Comparison of ENCODE assay signal across 13 cellular contexts in genomic region chr5:73233053-73233460, GRCh38.
DNase-seq lines count a peak whose midpoint lies in the region; ATAC-seq and TF ChIP-seq lines count a peak whose summit lies in the region.
"Had no signal": no experiment of that assay in that cellular context is flagged by ENCODE, and none has a peak within 500 bp of the region (broad histone marks: within the 10 kb centered on the region; RNA-seq: fewer than 3 reads in every experiment).

No MANE protein-coding gene starts in this region.

- H3K9ac ChIP-seq in neural progenitor cell (no peak overlapping the region), PC-3 (ENCODE audit: low read length) (no peak overlapping the region)

- no peaks in the 10 kb centered on the region for H3K4me1 ChIP-seq in cardiac muscle cell (ENCODE audit: low read depth)
- peaks cover 9 to 61% (median 9%) of the 10 kb centered on the region in 3 donors for H3K4me1 ChIP-seq in esophagus squamous epithelium
- peaks cover 37% of the 10 kb centered on the region for H3K4me1 ChIP-seq in neural progenitor cell
- no peaks in the 10 kb centered on the region for H3K4me1 ChIP-seq in urinary bladder (ENCODE audit: insufficient read depth)
- H3K4me1 ChIP-seq in PC-3 (ENCODE audit: insufficient read depth, low read length), result peaks cover 10% of the 10 kb centered on the region; the same call in 1 of the 2 replicates

- H3F3A ChIP-seq in neural progenitor cell (ENCODE audit: low read depth) (peaks cover 37% of the 10 kb centered on the region), PC-3 (ENCODE audit: low read length, unreplicated experiment) (no peaks in the 10 kb centered on the region)

- peak overlapping the region; percentile 66 for H3K4me3 Mint-ChIP-seq in neural progenitor cell
- H3K4me3 Mint-ChIP-seq: HFFc6 had no signal

- no peaks in the 10 kb centered on the region for H3K79me2 ChIP-seq in neural progenitor cell (ENCODE audit: low read depth)
- H3K79me2 ChIP-seq in PC-3 (ENCODE audit: low read length), result no peaks in the 10 kb centered on the region

- H3K36me3 ChIP-seq in cardiac muscle cell, result no peaks in the 10 kb centered on the region
- H3K36me3 ChIP-seq in esophagus squamous epithelium, result no peaks in the 10 kb centered on the region
- H3K36me3 ChIP-seq in neural progenitor cell, result no peaks in the 10 kb centered on the region
- no peaks in the 10 kb centered on the region for H3K36me3 ChIP-seq in urinary bladder (ENCODE audit: insufficient read depth)
- no peaks in the 10 kb centered on the region for H3K36me3 ChIP-seq in PC-3 (ENCODE audit: low read depth, low read length)
- H3K36me3 ChIP-seq: adrenal gland had no signal

- TF ChIP-seq CTCF in cardiac muscle cell (IDR thresholded peaks at IDR 0.05; ENCODE audit: low read depth, low read length) (no peak), esophagus squamous epithelium (IDR thresholded peaks at IDR 0.05) (no peak), neural progenitor cell (IDR thresholded peaks at IDR 0.05) (no peak), PC-3 (conservative IDR thresholded peaks at IDR 0.05; ENCODE audit: low read depth, low read length) (no peak)

- no peaks in the 10 kb centered on the region for H3K9me3 Mint-ChIP-seq in neural progenitor cell
- H3K9me3 Mint-ChIP-seq: HFFc6 had no signal

- H3K27ac ChIP-seq in cardiac muscle cell (no peak overlapping the region), esophagus squamous epithelium (no peak overlapping the region), neural progenitor cell (no peak overlapping the region), urinary bladder (ENCODE audit: low read depth) (no peak overlapping the region), PC-3 (ENCODE audit: low read length) (no peak overlapping the region)
- H3K27ac ChIP-seq: adrenal gland had no signal

- POLR2A ChIA-PET in PC-3 (lab: Charles Lee; ENCODE audit: unreplicated experiment), result no interaction called here

- 57% methylated on average over 3 of the region's 17 CpGs; no CpG with 5 or more reads in 1 of the 2 donors for WGBS in esophagus squamous epithelium, 2 donors
- WGBS in urinary bladder, result 15% methylated on average over 17 of the region's 17 CpGs

- CTCF ChIA-PET in PC-3 (lab: Charles Lee), result no interaction called here

- no peaks in the 10 kb centered on the region for H3K36me3 Mint-ChIP-seq in neural progenitor cell

- peaks cover 27% of the 10 kb centered on the region for H3K4me1 Mint-ChIP-seq in neural progenitor cell

- H2AFZ ChIP-seq in neural progenitor cell (replicated peaks) (no peak overlapping the region), PC-3 (ENCODE audit: low read length) (no peak overlapping the region)

- no peak for DNase-seq in cardiac muscle cell (ENCODE audit: low read depth in 1 of 2, low spot score in 1 of 2)
- no peak for DNase-seq in cardiac septum (ENCODE audit: low spot score)
- DNase-seq in esophagus squamous epithelium (lab: John Stamatoyannopoulos, UW), result no peak
- DNase-seq in neural progenitor cell (ENCODE audit: low spot score), result peak; percentile 42
- no peak for DNase-seq in HCEC 1CT
- DNase-seq in PC-3, result no peak
- DNase-seq: adrenal gland; HFFc6; NCI-H187 treated with DMSO at 0.1 percent for 48 hours; stimulated activated CD4-positive, alpha-beta T cell treated with anti-CD3 and anti-CD28 coated beads, Interleukin-2, amount 100 ng/mL, for 24 hours had no signal

- peaks cover 65% of the 10 kb centered on the region for H3K27me3 Mint-ChIP-seq in neural progenitor cell (ENCODE audit: insufficient read depth, low read depth)

- no peaks in the 10 kb centered on the region for H3K9me2 ChIP-seq in PC-3 (replicated peaks; ENCODE audit: low read length)

- no TSS peak for BruUV-seq in PC-3 (replicated peaks; lab: Mats Ljungman, UMichigan)

- H3K9me3 ChIP-seq in cardiac muscle cell (ENCODE audit: low read depth) (no peaks in the 10 kb centered on the region), esophagus squamous epithelium (no peaks in the 10 kb centered on the region), neural progenitor cell (ENCODE audit: low read depth) (no peaks in the 10 kb centered on the region), PC-3 (ENCODE audit: low read length) (no peaks in the 10 kb centered on the region)
- H3K9me3 ChIP-seq: adrenal gland had no signal

- TF ChIP-seq POLR2A in esophagus squamous epithelium (IDR thresholded peaks at IDR 0.05) (no peak), GM18505 (IDR thresholded peaks at IDR 0.05; ENCODE audit: borderline replicate concordance, extremely low read depth, insufficient read depth, insufficient read length) (no peak)

- no peak overlapping the region for H3K27ac Mint-ChIP-seq in neural progenitor cell
- H3K27ac Mint-ChIP-seq: HFFc6 had no signal

- ATAC-seq in GM18505 (IDR thresholded peaks at IDR 0.05; ENCODE audit: unreplicated experiment) (no peak), PC-3 (no peak)
- ATAC-seq: Panc1 had no signal

- H4K20me1 ChIP-seq in neural progenitor cell (ENCODE audit: low read depth) (peaks cover 41% of the 10 kb centered on the region), PC-3 (ENCODE audit: low read length) (no peaks in the 10 kb centered on the region)

- peak overlapping the region; percentile 82 for H3K4me2 ChIP-seq in neural progenitor cell
- H3K4me2 ChIP-seq in PC-3 (ENCODE audit: low read length), result no peak overlapping the region

- intact Hi-C loops in cardiac septum (cut with DNase I) (no loop called here), esophagus squamous epithelium (cut with DNase I) (no loop called here), PC-3 (cut with micrococcal nuclease) (no loop called here)

- H3K27me3 ChIP-seq in cardiac muscle cell, result peaks cover 99% of the 10 kb centered on the region
- peaks cover 0 to 64% (median 2%) of the 10 kb centered on the region in 4 donors for H3K27me3 ChIP-seq in esophagus squamous epithelium
- peaks cover 99% of the 10 kb centered on the region for H3K27me3 ChIP-seq in neural progenitor cell
- no peaks in the 10 kb centered on the region for H3K27me3 ChIP-seq in PC-3 (ENCODE audit: low read length)

- H3K4me3 ChIP-seq in cardiac muscle cell, result peak overlapping the region; percentile 37
- H3K4me3 ChIP-seq in esophagus squamous epithelium, result peak overlapping the region; percentile 27 to 65 (median 44)
- peak overlapping the region; percentile 43 for H3K4me3 ChIP-seq in neural progenitor cell
- H3K4me3 ChIP-seq in urinary bladder (ENCODE audit: low read depth, low read length), result peak overlapping the region; percentile 37
- no peak overlapping the region for H3K4me3 ChIP-seq in PC-3 (ENCODE audit: low read length)
